Comparison of ENCODE assay signal across 7 cellular contexts in genomic region chrX:95076449-95076848, GRCh38.
DNase-seq lines count a peak whose midpoint lies in the region; ATAC-seq and TF ChIP-seq lines count a peak whose summit lies in the region.

No MANE protein-coding gene starts in this region.

- no peak for TF ChIP-seq EP300 in suprapubic skin (IDR thresholded peaks at IDR 0.05)

- H3K27me3 ChIP-seq in SJCRH30 = no peaks in the 10 kb centered on the region
- H3K27me3 ChIP-seq in suprapubic skin = no peaks in the 10 kb centered on the region

- H3K4me3 ChIP-seq in SJCRH30 (no peak overlapping the region), suprapubic skin (no peak overlapping the region)

- WGBS in suprapubic skin = 72% methylated on average over 1 of the region's 1 CpG

- no peak for TF ChIP-seq CTCF in suprapubic skin (IDR thresholded peaks at IDR 0.05)

- H3K27ac ChIP-seq in SJCRH30 (no peak overlapping the region), suprapubic skin (no peak overlapping the region)

- H3K4me1 ChIP-seq in SJCRH30 (no peaks in the 10 kb centered on the region), suprapubic skin (no peaks in the 10 kb centered on the region)

- H3K36me3 ChIP-seq in SJCRH30 (no peaks in the 10 kb centered on the region), suprapubic skin (no peaks in the 10 kb centered on the region)

- no peak for TF ChIP-seq POLR2A in suprapubic skin (IDR thresholded peaks at IDR 0.05)

- DNase-seq in EH (ENCODE audit: low read depth) (peak; percentile 66), HT1080 (ENCODE audit: low read depth) (peak; percentile 50), SJCRH30 (peak; percentile 7 to 49), iris pigment epithelial cell (ENCODE audit: low read depth) (peak; percentile 54), SKM-1 treated with dmso at 0.1 percent for 144 hours (lab: John Stamatoyannopoulos, UW; ENCODE audit: unreplicated experiment) (no peak), suprapubic skin (ENCODE audit: low spot score in 2 of 2) (no peak)

- H3K9me3 ChIP-seq in SJCRH30 (replicated peaks) = no peaks in the 10 kb centered on the region
- H3K9me3 ChIP-seq in suprapubic skin = no peaks in the 10 kb centered on the region

- ATAC-seq in GM19351 (IDR thresholded peaks at IDR 0.05; ENCODE audit: unreplicated experiment) = no peak

Comparison
In these comparisons a context has a peak if more than half of its experiments do, and no peak if none do; other contexts are left out.
1. DNase-seq: peak in EH (single experiment), HT1080 (single experiment), SJCRH30 (2 of 2) and iris pigment epithelial cell (single experiment); none in SKM-1 treated with dmso at 0.1 percent for 144 hours (single experiment) and suprapubic skin (0 of 2).